ENCODE assay signal across 21 cellular contexts in genomic region chr1:64030411-64030810, GRCh38.
DNase-seq lines count a peak whose midpoint lies in the region; ATAC-seq, FAIRE-seq and TF ChIP-seq lines count a peak whose summit lies in the region.
"Had no signal": no experiment of that assay in that cellular context is flagged by ENCODE, and none has a peak within 500 bp of the region (broad histone marks: within the 10 kb centered on the region; RNA-seq: fewer than 3 reads in every experiment).

No MANE protein-coding gene starts in this region.

- H3K27me3 ChIP-seq in left lung, result no peaks in the 10 kb centered on the region

- intact Hi-C loops in Right ventricle myocardium inferior (cut with DNase I) (no loop called here), left lung (cut with DNase I) (no loop called here)

- peak; percentile 31 for DNase-seq in RCC 7860 (ENCODE audit: low spot score)
- peak; percentile 67 for DNase-seq in glomerular visceral epithelial cell (ENCODE audit: extremely low spot score)
- peak; percentile 21 for DNase-seq in left kidney (ENCODE audit: low read depth, low spot score)
- peak; percentile 25 for DNase-seq in renal cortical epithelial cell (ENCODE audit: low read depth)
- DNase-seq in Right ventricle myocardium inferior (ENCODE audit: missing footprints), result no peak
- no peak for DNase-seq in GM19240 (ENCODE audit: insufficient read length, low spot score)
- DNase-seq in left lung, result no peak
- DNase-seq: AML-193; Caco-2; CD4-positive, alpha-beta T cell; GOT3; H7 had no signal

- ATAC-seq in Right ventricle myocardium inferior (no peak), left lung (no peak)
- ATAC-seq: A549, HCT116, HepG2 had no signal

- no peaks in the 10 kb centered on the region for H3K9me3 ChIP-seq in left lung
- H3K9me3 ChIP-seq: Caco-2 had no signal

- no peak overlapping the region for H3K27ac ChIP-seq in left lung
- H3K27ac ChIP-seq: 22Rv1, A549, C4-2B had no signal

- H3K4me1 ChIP-seq in left lung, result no peaks in the 10 kb centered on the region
- H3K4me1 ChIP-seq: A549, Caco-2 had no signal

- no peak for TF ChIP-seq CTCF in left lung (IDR thresholded peaks at IDR 0.05)

- no peak overlapping the region for H3K4me3 ChIP-seq in left lung
- H3K4me3 ChIP-seq: A549 had no signal

- no peaks in the 10 kb centered on the region for H3K36me3 ChIP-seq in left lung

- no peak for FAIRE-seq in RCC 7860 (lab: Jason Lieb, UNC)
- FAIRE-seq: A549, D721Med, G401.6, GM12892, GM18507, HepG2 had no signal

Comparison
In these comparisons a context has a peak if more than half of its experiments do, and no peak if none do; other contexts are left out.
1. DNase-seq: peak in RCC 7860 (single experiment), glomerular visceral epithelial cell (single experiment), left kidney (single experiment) and renal cortical epithelial cell (single experiment); none in Right ventricle myocardium inferior (single experiment), GM19240 (single experiment) and left lung (0 of 2).